9 cellular contexts compared by ENCODE assay signal in genomic region chr19:39052243-39052746, GRCh38. TPM values are rescaled to one million over a fixed set of nuclear protein-coding genes. Genes with fewer than 3 reads are reported as not detected.
DNase-seq lines count a peak whose midpoint lies in the region; ATAC-seq and TF ChIP-seq lines count a peak whose summit lies in the region.
"Had no signal": no experiment of that assay in that cellular context is flagged by ENCODE, and none has a peak within 500 bp of the region (broad histone marks: within the 10 kb centered on the region; RNA-seq: fewer than 3 reads in every experiment).

No MANE protein-coding gene starts in this region.

- H3K9me3 Mint-ChIP-seq in endothelial cell (ENCODE audit: unreplicated experiment), result no peaks in the 10 kb centered on the region
- H3K9me3 Mint-ChIP-seq: dendritic cell treated with granulocyte-macrophage colony-stimulating factor and Interleukin-4, amounts not matched to agents 40 ng/mL and 50 ng/mL, for 4 days had no signal

- H3K4me1 Mint-ChIP-seq in endothelial cell (ENCODE audit: unreplicated experiment), result no peaks in the 10 kb centered on the region

- TF ChIP-seq CTCF in GM12872 (IDR thresholded peaks at IDR 0.05; ENCODE audit: insufficient read depth, low read depth, low read length) (peak; percentile 90), endothelial cell (IDR thresholded peaks at IDR 0.05; ENCODE audit: unreplicated experiment) (peak; percentile 96)

- ATAC-seq in HG02642 (IDR thresholded peaks at IDR 0.05; ENCODE audit: poor library complexity, unreplicated experiment), result no peak
- ATAC-seq in GM18873 (IDR thresholded peaks at IDR 0.05; ENCODE audit: low FRiP score, unreplicated experiment), result no peak

- DNase-seq in NCI-H460 (ENCODE audit: extremely low read depth, low read depth) (peak; percentile 40), endothelial cell (ENCODE audit: low spot score) (peak; percentile 78), myocyte (ENCODE audit: low read depth) (peak; percentile 28)
- peak in 2 of 3 experiments; percentile 58 to 59 for DNase-seq in activated CD8-positive, alpha-beta memory T cell treated with anti-CD3 and anti-CD28 coated beads for 48 hours (ENCODE audit: low read depth in 2 of 3, low spot score in 2 of 3)
- peak; percentile 50 for DNase-seq in stimulated activated CD8-positive, alpha-beta memory T cell treated with anti-CD3 and anti-CD28 coated beads, Interleukin-7, amount 100 ng/mL, for 24 hours (ENCODE audit: low read depth)

- H3K4me3 Mint-ChIP-seq in endothelial cell (ENCODE audit: unreplicated experiment), result no peak overlapping the region
- H3K4me3 Mint-ChIP-seq: dendritic cell treated with granulocyte-macrophage colony-stimulating factor and Interleukin-4, amounts not matched to agents 40 ng/mL and 50 ng/mL, for 4 days had no signal

- no peak overlapping the region for H3K27ac Mint-ChIP-seq in endothelial cell (ENCODE audit: unreplicated experiment)
- H3K27ac Mint-ChIP-seq: dendritic cell treated with granulocyte-macrophage colony-stimulating factor and Interleukin-4, amounts not matched to agents 40 ng/mL and 50 ng/mL, for 4 days had no signal

- peaks cover 4% of the 10 kb centered on the region for H3K36me3 Mint-ChIP-seq in endothelial cell (ENCODE audit: low read depth, unreplicated experiment)

- no peaks in the 10 kb centered on the region for H3K27me3 Mint-ChIP-seq in endothelial cell (ENCODE audit: unreplicated experiment)

RNA-seq across cellular contexts. Expression of gene FBXO27, which starts 19.9 kb away (rescaled TPM):
- total RNA-seq in NCI-H460 (2014; rRNA removed; shearing (Covaris generic)), result 0.52 and 0.59 TPM in 2 replicates
- polyA plus RNA-seq in NCI-H460 (2014; cell fraction: nucleus; rRNA removed), result 0.14 and 0.15 TPM in 2 replicates
- total RNA-seq in endothelial cell (ENCODE audit: unreplicated experiment) (4.0 TPM), myocyte (6.8 and 15.5 TPM in 2 replicates)
- polyA plus RNA-seq in myocyte (2012), result 5.8 TPM

RNA-seq across cellular contexts. Expression of gene ACP7, which starts 31.9 kb away (rescaled TPM):
- 0.12 and 0.32 TPM in 2 replicates for total RNA-seq in NCI-H460 (2014; rRNA removed; shearing (Covaris generic))
- not detected in 2 replicates for polyA plus RNA-seq in NCI-H460 (2014; cell fraction: nucleus; rRNA removed)
- total RNA-seq in endothelial cell (ENCODE audit: unreplicated experiment), result 0.46 TPM
- total RNA-seq in myocyte, result not detected in 2 replicates
- polyA plus RNA-seq in myocyte (2012), result not detected

Comparison
In these comparisons a context has a peak if more than half of its experiments do, and no peak if none do; other contexts are left out.
1. DNase-seq: peak in every context shown above with its lines; median percentile 78 in endothelial cell; 58 in activated CD8-positive, alpha-beta memory T cell treated with anti-CD3 and anti-CD28 coated beads for 48 hours; 50 in stimulated activated CD8-positive, alpha-beta memory T cell treated with anti-CD3 and anti-CD28 coated beads, Interleukin-7, amount 100 ng/mL, for 24 hours; 40 in NCI-H460; 28 in myocyte.